Comparison of ENCODE assay signal across 8 cellular contexts in the genomic region with DNA sequence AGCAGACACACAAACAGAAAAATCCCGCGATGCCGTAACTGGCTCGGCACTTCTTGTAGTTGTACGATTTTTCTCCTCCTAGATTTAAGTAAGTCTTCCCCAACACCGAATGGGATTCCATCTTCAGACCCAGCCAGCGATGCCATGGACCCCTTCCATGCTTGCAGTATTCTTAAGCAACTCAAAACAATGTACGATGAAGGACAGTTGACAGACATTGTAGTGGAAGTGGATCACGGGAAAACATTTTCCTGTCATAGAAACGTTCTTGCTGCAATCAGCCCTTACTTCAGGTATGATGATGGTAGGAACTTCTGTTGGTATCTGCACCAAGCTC. TPM values are rescaled to one million over a fixed set of nuclear protein-coding genes. Genes with fewer than 3 reads are reported as not detected.
DNase-seq lines count a peak whose midpoint lies in the region; ATAC-seq and TF ChIP-seq lines count a peak whose summit lies in the region.

No MANE protein-coding gene starts in this region.

- H3K4me3 ChIP-seq in CD8-positive, alpha-beta memory T cell (ENCODE audit: low read length) = peak overlapping the region; percentile 71
- H3K4me3 ChIP-seq in OCI-LY1 (ENCODE audit: low read depth, low read length, poor library complexity, severe bottlenecking) = peak overlapping the region; percentile 77
- H3K4me3 ChIP-seq in endocrine pancreas (ENCODE audit: control insufficient read depth, insufficient read depth, low read length) = peak overlapping the region; percentile 91

- TF ChIP-seq CTCF in OCI-LY1 (IDR thresholded peaks at IDR 0.05; ENCODE audit: low read length) (no peak), osteocyte (IDR thresholded peaks at IDR 0.05) (no peak)

- no peaks in the 10 kb centered on the region for H3K9me2 ChIP-seq in OCI-LY1 (ENCODE audit: low read depth, low read length)

- ATAC-seq in HG03565 (IDR thresholded peaks at IDR 0.05; ENCODE audit: unreplicated experiment) = no peak

- no peak for DNase-seq in CD8-positive, alpha-beta memory T cell
- DNase-seq in osteocyte (ENCODE audit: extremely low spot score, unreplicated experiment) = no peak
- DNase-seq in ecto neural progenitor cell (ENCODE audit: low spot score) = no peak
- no peak for DNase-seq in RPMI8226
- DNase-seq in activated effector memory CD4-positive, alpha-beta T cell treated with anti-CD3 and anti-CD28 coated beads, Interleukin-2, amount 50 U/mL, for 16 hours = no peak

- H3K79me2 ChIP-seq in OCI-LY1 (ENCODE audit: insufficient read depth, low read length) = no peaks in the 10 kb centered on the region

- no peaks in the 10 kb centered on the region for H3K9me3 Mint-ChIP-seq in CD8-positive, alpha-beta memory T cell
- no peaks in the 10 kb centered on the region for H3K9me3 Mint-ChIP-seq in osteocyte (ENCODE audit: unreplicated experiment)

- H3K27ac ChIP-seq in CD8-positive, alpha-beta memory T cell (ENCODE audit: low read depth, low read length) = peak overlapping the region; percentile 55
- H3K27ac ChIP-seq in OCI-LY1 (ENCODE audit: low read depth, low read length, poor library complexity, severe bottlenecking) = no peak overlapping the region

- peaks cover 10 to 26% of the 10 kb centered on the region in 2 donors for H3K27me3 Mint-ChIP-seq in CD8-positive, alpha-beta memory T cell
- H3K27me3 Mint-ChIP-seq in osteocyte (ENCODE audit: unreplicated experiment) = peaks cover 22% of the 10 kb centered on the region

- H3K4me3 Mint-ChIP-seq in CD8-positive, alpha-beta memory T cell = peak overlapping the region; percentile 89 to 99 (median 92)
- H3K4me3 Mint-ChIP-seq in osteocyte (ENCODE audit: unreplicated experiment) = peak overlapping the region; percentile 78

- peaks cover 26 to 44% (median 34%) of the 10 kb centered on the region in 3 donors for H3K4me1 Mint-ChIP-seq in CD8-positive, alpha-beta memory T cell
- H3K4me1 Mint-ChIP-seq in osteocyte (ENCODE audit: unreplicated experiment) = peaks cover 9% of the 10 kb centered on the region

- no peaks in the 10 kb centered on the region for H3K9me3 ChIP-seq in CD8-positive, alpha-beta memory T cell (ENCODE audit: low read length)
- H3K9me3 ChIP-seq in OCI-LY1 (ENCODE audit: low read length) (no peaks in the 10 kb centered on the region), endocrine pancreas (ENCODE audit: control insufficient read depth, low read length) (no peaks in the 10 kb centered on the region)

- CTCF ChIA-PET in CD8-positive, alpha-beta memory T cell (lab: Charles Lee) = interaction anchor here (1.1 to 1.8 kb wide), 4 partner anchors 8 to 656 kb away, joined by 4 to 21 read pairs (median 4); no protein-coding TSS in a partner anchor

- no peaks in the 10 kb centered on the region for H4K20me1 ChIP-seq in OCI-LY1 (ENCODE audit: insufficient read depth, low read length)

- H2AFZ ChIP-seq in OCI-LY1 (ENCODE audit: low read length) = no peak overlapping the region

- H3K4me2 ChIP-seq in OCI-LY1 (ENCODE audit: low read length) = peak overlapping the region; percentile 97

- peak overlapping the region; percentile 69 for H3K9ac ChIP-seq in OCI-LY1 (ENCODE audit: low read length)
- H3K9ac ChIP-seq in endocrine pancreas (ENCODE audit: control insufficient read depth, insufficient read depth, low read length) = peak overlapping the region; percentile 76

- H3K36me3 Mint-ChIP-seq in CD8-positive, alpha-beta memory T cell = peaks cover 8 to 23% (median 12%) of the 10 kb centered on the region in 3 donors
- no peaks in the 10 kb centered on the region for H3K36me3 Mint-ChIP-seq in osteocyte (ENCODE audit: unreplicated experiment)

- POLR2A ChIA-PET in CD8-positive, alpha-beta memory T cell (lab: Charles Lee) = interaction anchor here (0.6 to 1.6 kb wide), 3 partner anchors 27 to 763 kb away, joined by 5 to 10 read pairs (median 5); a partner anchor contains a TSS

- H3K4me1 ChIP-seq in CD8-positive, alpha-beta memory T cell (ENCODE audit: insufficient read depth, low read length) = peaks cover 12% of the 10 kb centered on the region
- H3K4me1 ChIP-seq in OCI-LY1 (ENCODE audit: insufficient read depth, low read length, severe bottlenecking) (peaks cover 33% of the 10 kb centered on the region), endocrine pancreas (ENCODE audit: control insufficient read depth, insufficient read depth, low read length) (no peaks in the 10 kb centered on the region)

- peaks cover 7% of the 10 kb centered on the region for H3K36me3 ChIP-seq in CD8-positive, alpha-beta memory T cell (ENCODE audit: insufficient read depth, low read length)
- peaks cover 14% of the 10 kb centered on the region for H3K36me3 ChIP-seq in OCI-LY1 (ENCODE audit: insufficient read depth, low read length)
- H3K36me3 ChIP-seq in endocrine pancreas (ENCODE audit: control insufficient read depth, insufficient read depth, low read length) = peaks cover 6% of the 10 kb centered on the region

- no peaks in the 10 kb centered on the region for H3K27me3 ChIP-seq in CD8-positive, alpha-beta memory T cell (ENCODE audit: insufficient read depth, low read length, poor library complexity, severe bottlenecking)
- no peaks in the 10 kb centered on the region for H3K27me3 ChIP-seq in OCI-LY1 (ENCODE audit: insufficient read depth, low read length)
- H3K27me3 ChIP-seq in endocrine pancreas (ENCODE audit: control insufficient read depth, insufficient read depth, low read length) = no peaks in the 10 kb centered on the region

- H3K27ac Mint-ChIP-seq in CD8-positive, alpha-beta memory T cell = peak overlapping the region; percentile 70 to 98 (median 90)
- H3K27ac Mint-ChIP-seq in osteocyte (ENCODE audit: unreplicated experiment) = peak overlapping the region; percentile 23

- no peaks in the 10 kb centered on the region for H3F3A ChIP-seq in OCI-LY1 (ENCODE audit: insufficient read depth, low read length)

RNA-seq across cellular contexts. Expression of a gene that starts 0.8 kb away (rescaled TPM):
- total RNA-seq in CD8-positive, alpha-beta memory T cell = 10 to 100 TPM; 21.9 to 23.3 TPM
- polyA plus RNA-seq in CD8-positive, alpha-beta memory T cell = 3.6 TPM
- total RNA-seq in osteocyte = 0.37 and 0.75 TPM in 2 replicates

Comparison
In these comparisons a context has a peak if more than half of its experiments do, and no peak if none do; other contexts are left out.
1. RNA of a gene that starts 0.8 kb away (total RNA-seq): 21.9 to 23.3 TPM in CD8-positive, alpha-beta memory T cell; 0.37 to 0.75 TPM in osteocyte; every median in the first group is over 10 times any median in the second.
2. Peak in every context shown above with its lines, with median percentiles within 50 percentile points of each other: H3K4me3 ChIP-seq.